Comparison of ENCODE assay signal across 8 cellular contexts in genomic region chr7:82506702-82507101, GRCh38.
DNase-seq lines count a peak whose midpoint lies in the region; ATAC-seq and TF ChIP-seq lines count a peak whose summit lies in the region.
"Had no signal": no experiment of that assay in that cellular context is flagged by ENCODE, and none has a peak within 500 bp of the region (broad histone marks: within the 10 kb centered on the region; RNA-seq: fewer than 3 reads in every experiment).

No MANE protein-coding gene starts in this region.

- ATAC-seq in foreskin keratinocyte (peak; percentile 90), HG03432 (IDR thresholded peaks at IDR 0.05; ENCODE audit: unreplicated experiment) (no peak)

- 39 to 43% methylated on average over 15 of the region's 15 CpGs for WGBS in GM23248 (ENCODE audit: low coverage in 1 of 2, low lambda C conversion rate in 2 of 2, missing lambda C conversion rate in 2 of 2), 2 experiments
- 49% methylated on average over 15 of the region's 15 CpGs for WGBS in smooth muscle cell (ENCODE audit: low lambda C conversion rate)

- peaks cover 7% of the 10 kb centered on the region for H3K9me3 Mint-ChIP-seq in activated T-helper 1 cell treated with anti-CD3 and anti-CD28 coated beads, Interleukin-12 subunit alpha, Interleukin-12 subunit beta, Interleukin-2, Interleukin-4 antibody, amounts not matched to agents 30 ng/mL and 10 ng/mL and 1 ng/mL, durations not matched to agents 14 hours and 24 hours and 36 hours

- no peaks in the 10 kb centered on the region for H3K36me3 Mint-ChIP-seq in activated T-helper 1 cell treated with anti-CD3 and anti-CD28 coated beads, Interleukin-12 subunit alpha, Interleukin-12 subunit beta, Interleukin-2, Interleukin-4 antibody, amounts not matched to agents 30 ng/mL and 10 ng/mL and 1 ng/mL, durations not matched to agents 14 hours and 24 hours and 36 hours (ENCODE audit: low read depth)
- H3K36me3 Mint-ChIP-seq: activated naive CD8-positive, alpha-beta T cell had no signal

- peak; percentile 83 for DNase-seq in GM23248
- DNase-seq in RPMI7951 (ENCODE audit: low read depth) = peak; percentile 2
- peak in 1 of 2 donors; percentile 33 for DNase-seq in foreskin keratinocyte
- DNase-seq in smooth muscle cell (lab: John Stamatoyannopoulos, UW; ENCODE audit: unreplicated experiment) = no peak
- no peak for DNase-seq in COLO829 (ENCODE audit: low spot score)
- DNase-seq in activated T-helper 1 cell treated with anti-CD3 and anti-CD28 coated beads, Interleukin-12 subunit alpha, Interleukin-12 subunit beta, Interleukin-2, Interleukin-4 antibody, amounts not matched to agents 30 ng/mL and 10 ng/mL and 1 ng/mL, durations not matched to agents 14 hours and 24 hours and 36 hours (ENCODE audit: low spot score) = no peak

- no peaks in the 10 kb centered on the region for H3F3A ChIP-seq in GM23248 (ENCODE audit: insufficient read depth)
- no peaks in the 10 kb centered on the region for H3F3A ChIP-seq in smooth muscle cell (ENCODE audit: low read depth)

- H3K4me3 Mint-ChIP-seq in activated T-helper 1 cell treated with anti-CD3 and anti-CD28 coated beads, Interleukin-12 subunit alpha, Interleukin-12 subunit beta, Interleukin-2, Interleukin-4 antibody, amounts not matched to agents 30 ng/mL and 10 ng/mL and 1 ng/mL, durations not matched to agents 14 hours and 24 hours and 36 hours = no peak overlapping the region
- H3K4me3 Mint-ChIP-seq: activated naive CD8-positive, alpha-beta T cell had no signal

- TF ChIP-seq CTCF in foreskin keratinocyte (conservative IDR thresholded peaks at IDR 0.05) (no peak), smooth muscle cell (IDR thresholded peaks at IDR 0.05; ENCODE audit: borderline replicate concordance, insufficient read depth, poor library complexity, severe bottlenecking) (no peak)

- H3K36me3 ChIP-seq in GM23248 (ENCODE audit: low read depth) = no peaks in the 10 kb centered on the region
- no peaks in the 10 kb centered on the region for H3K36me3 ChIP-seq in smooth muscle cell (ENCODE audit: low read depth)

- H3K4me1 ChIP-seq in GM23248 (ENCODE audit: insufficient read depth) (0 out of 2 replicates have a peak, but pooled peaks cover 3% of the 10 kb centered on the region), foreskin keratinocyte (no peaks in the 10 kb centered on the region), smooth muscle cell (ENCODE audit: low read depth) (no peaks in the 10 kb centered on the region)

- H3K27ac ChIP-seq in GM23248 (no peak overlapping the region), foreskin keratinocyte (no peak overlapping the region), smooth muscle cell (ENCODE audit: low read depth) (no peak overlapping the region)

- H3K27me3 Mint-ChIP-seq in activated T-helper 1 cell treated with anti-CD3 and anti-CD28 coated beads, Interleukin-12 subunit alpha, Interleukin-12 subunit beta, Interleukin-2, Interleukin-4 antibody, amounts not matched to agents 30 ng/mL and 10 ng/mL and 1 ng/mL, durations not matched to agents 14 hours and 24 hours and 36 hours (ENCODE audit: insufficient read depth) = no peaks in the 10 kb centered on the region

- H3K9me3 ChIP-seq in GM23248 (ENCODE audit: low read depth) = no peaks in the 10 kb centered on the region
- no peaks in the 10 kb centered on the region for H3K9me3 ChIP-seq in smooth muscle cell (replicated peaks; ENCODE audit: low read depth)

- no peaks in the 10 kb centered on the region for H3K4me1 Mint-ChIP-seq in activated T-helper 1 cell treated with anti-CD3 and anti-CD28 coated beads, Interleukin-12 subunit alpha, Interleukin-12 subunit beta, Interleukin-2, Interleukin-4 antibody, amounts not matched to agents 30 ng/mL and 10 ng/mL and 1 ng/mL, durations not matched to agents 14 hours and 24 hours and 36 hours (ENCODE audit: low read depth)

- intact Hi-C loops in activated T-helper 1 cell treated with anti-CD3 and anti-CD28 coated beads, Interleukin-12 subunit alpha, Interleukin-12 subunit beta, Interleukin-2, Interleukin-4 antibody, amounts not matched to agents 30 ng/mL and 10 ng/mL and 1 ng/mL, durations not matched to agents 14 hours and 24 hours and 36 hours (cut with micrococcal nuclease) = no loop called here

- H2AFZ ChIP-seq in GM23248 (no peak overlapping the region), smooth muscle cell (ENCODE audit: low read depth) (peak overlapping the region; percentile 17)

- H3K9ac ChIP-seq in GM23248 (no peak overlapping the region), smooth muscle cell (ENCODE audit: low read depth) (no peak overlapping the region)

- no peaks in the 10 kb centered on the region for H3K9me2 ChIP-seq in GM23248 (ENCODE audit: insufficient read depth)

- H3K4me3 ChIP-seq in GM23248 (peak overlapping the region; percentile 43; the same call in 1 of the 2 replicates), smooth muscle cell (no peak overlapping the region)

- peaks cover 31% of the 10 kb centered on the region for H3K27me3 ChIP-seq in GM23248 (replicated peaks; ENCODE audit: insufficient read depth)
- H3K27me3 ChIP-seq in foreskin keratinocyte = peaks cover 19% of the 10 kb centered on the region
- no peaks in the 10 kb centered on the region for H3K27me3 ChIP-seq in smooth muscle cell (ENCODE audit: low read depth)

- no peaks in the 10 kb centered on the region for H4K20me1 ChIP-seq in GM23248 (ENCODE audit: insufficient read depth)
- H4K20me1 ChIP-seq in smooth muscle cell (ENCODE audit: low read depth) = no peaks in the 10 kb centered on the region

- H3K4me2 ChIP-seq in GM23248 (ENCODE audit: unreplicated experiment) = peak overlapping the region; percentile 32
- peak overlapping the region; percentile 68 for H3K4me2 ChIP-seq in smooth muscle cell

- no peak overlapping the region for H3K27ac Mint-ChIP-seq in activated T-helper 1 cell treated with anti-CD3 and anti-CD28 coated beads, Interleukin-12 subunit alpha, Interleukin-12 subunit beta, Interleukin-2, Interleukin-4 antibody, amounts not matched to agents 30 ng/mL and 10 ng/mL and 1 ng/mL, durations not matched to agents 14 hours and 24 hours and 36 hours
- H3K27ac Mint-ChIP-seq: activated naive CD8-positive, alpha-beta T cell had no signal

- H3K79me2 ChIP-seq in GM23248 (ENCODE audit: insufficient read depth) = no peaks in the 10 kb centered on the region
- H3K79me2 ChIP-seq in smooth muscle cell (ENCODE audit: low read depth) = no peaks in the 10 kb centered on the region

- in situ Hi-C loops in GM23248 (cut with MboI) = no loop called here

Comparison
In these comparisons a context has a peak if more than half of its experiments do, and no peak if none do; other contexts are left out.
1. DNase-seq: peak in GM23248 (single experiment) and RPMI7951 (single experiment); none in smooth muscle cell (single experiment), COLO829 (single experiment) and activated T-helper 1 cell treated with anti-CD3 and anti-CD28 coated beads, Interleukin-12 subunit alpha, Interleukin-12 subunit beta, Interleukin-2, Interleukin-4 antibody, amounts not matched to agents 30 ng/mL and 10 ng/mL and 1 ng/mL, durations not matched to agents 14 hours and 24 hours and 36 hours (single experiment).